In genomic region chr7:1331026-1331425, GRCh38 we compare ENCODE assay signal across 18 cellular contexts.
A peak's percentile ranks its signal among the peaks of the same experiment; 100 is the strongest.
DNase-seq lines count a peak whose midpoint lies in the region; ATAC-seq and TF ChIP-seq lines count a peak whose summit lies in the region.
"Had no signal": no experiment of that assay in that cellular context is flagged by ENCODE, and none has a peak within 500 bp of the region (broad histone marks: within the 10 kb centered on the region; RNA-seq: fewer than 3 reads in every experiment).

No MANE protein-coding gene starts in this region.

- H3K4me3 ChIP-seq in left ventricle myocardium inferior (no peak overlapping the region), lower lobe of right lung (no peak overlapping the region)
- H3K4me3 ChIP-seq: GM23338 had no signal

- H3K9me3 ChIP-seq in left ventricle myocardium inferior (replicated peaks) (peaks cover 8% of the 10 kb centered on the region), lower lobe of right lung (peaks cover 6% of the 10 kb centered on the region)

- H3K9me3 Mint-ChIP-seq in activated CD8-positive, alpha-beta T cell treated with anti-CD3 and anti-CD28 coated beads, Interleukin-2, amount 10 ng/mL, durations not matched to agents 7 days and 5 days (ENCODE audit: insufficient read depth) = no peaks in the 10 kb centered on the region
- H3K9me3 Mint-ChIP-seq: CD4-positive, alpha-beta T cell had no signal

- no peak overlapping the region for H3K27ac ChIP-seq in left ventricle myocardium inferior (replicated peaks)
- no peak overlapping the region for H3K27ac ChIP-seq in lower lobe of right lung

- peaks cover 3% of the 10 kb centered on the region for H3K27me3 Mint-ChIP-seq in activated CD8-positive, alpha-beta T cell treated with anti-CD3 and anti-CD28 coated beads, Interleukin-2, amount 10 ng/mL, durations not matched to agents 7 days and 5 days (ENCODE audit: low read depth)

- no peaks in the 10 kb centered on the region for H3K4me1 Mint-ChIP-seq in activated CD8-positive, alpha-beta T cell treated with anti-CD3 and anti-CD28 coated beads, Interleukin-2, amount 10 ng/mL, durations not matched to agents 7 days and 5 days (ENCODE audit: low read depth)
- H3K4me1 Mint-ChIP-seq: GM23338 had no signal

- H3K36me3 Mint-ChIP-seq in activated CD8-positive, alpha-beta T cell treated with anti-CD3 and anti-CD28 coated beads, Interleukin-2, amount 10 ng/mL, durations not matched to agents 7 days and 5 days (ENCODE audit: low read depth) = no peaks in the 10 kb centered on the region

- H3K36me3 ChIP-seq in left ventricle myocardium inferior (no peaks in the 10 kb centered on the region), lower lobe of right lung (no peaks in the 10 kb centered on the region)

- POLR2A ChIA-PET in activated CD8-positive, alpha-beta T cell treated with anti-CD3 and anti-CD28 coated beads, Interleukin-2, amount 10 ng/mL, durations not matched to agents 7 days and 5 days (lab: Charles Lee) = interaction anchor here (0.6 kb wide), 1 partner anchor 109 kb away, joined by 3 read pairs; no protein-coding TSS in a partner anchor

- DNase-seq in Right ventricle myocardium superior (peak; percentile 24), left ventricle myocardium inferior (no peak), lower lobe of right lung (peak; percentile 24), retina (peak; percentile 54), globus pallidus (ENCODE audit: low spot score) (no peak)
- no peak for DNase-seq in stimulated activated naive CD4-positive, alpha-beta T cell treated with Interleukin-2 at 50 U/mL for 16 hours (lab: John Stamatoyannopoulos, UW)
- DNase-seq in activated CD8-positive, alpha-beta T cell treated with anti-CD3 and anti-CD28 coated beads, Interleukin-2, amount 10 ng/mL, durations not matched to agents 7 days and 5 days = no peak
- DNase-seq: 8988T; AML-193; C1 segment of cervical spinal cord; Calu3; CD4-positive, alpha-beta T cell; DMS153; DMS79 treated with DMSO at 0.1 percent for 48 hours; EL; H7 had no signal

- H3K4me1 ChIP-seq in left ventricle myocardium inferior (no peaks in the 10 kb centered on the region), lower lobe of right lung (no peaks in the 10 kb centered on the region)

- no peak for TF ChIP-seq CTCF in left ventricle myocardium inferior (IDR thresholded peaks at IDR 0.05; ENCODE audit: borderline replicate concordance)
- no peak for TF ChIP-seq CTCF in lower lobe of right lung (IDR thresholded peaks at IDR 0.05)

- CTCF ChIA-PET in activated CD8-positive, alpha-beta T cell treated with anti-CD3 and anti-CD28 coated beads, Interleukin-2, amount 10 ng/mL, durations not matched to agents 7 days and 5 days (lab: Charles Lee) = no interaction called here

- H3K4me3 Mint-ChIP-seq in activated CD8-positive, alpha-beta T cell treated with anti-CD3 and anti-CD28 coated beads, Interleukin-2, amount 10 ng/mL, durations not matched to agents 7 days and 5 days = no peak overlapping the region
- H3K4me3 Mint-ChIP-seq: CD4-positive, alpha-beta T cell; GM23338 had no signal

- intact Hi-C loops in Right ventricle myocardium superior (cut with DNase I) = no loop called here
- intact Hi-C loops in left ventricle myocardium inferior (cut with micrococcal nuclease) = no loop called here
- intact Hi-C loops in lower lobe of right lung (cut with DNase I) = no loop called here

- no peak for ATAC-seq in Right ventricle myocardium superior (ENCODE audit: poor library complexity)
- ATAC-seq in lower lobe of right lung = no peak
- no peak for ATAC-seq in activated CD8-positive, alpha-beta T cell treated with anti-CD3 and anti-CD28 coated beads, Interleukin-2, amount 10 ng/mL, durations not matched to agents 7 days and 5 days
- ATAC-seq in GM19455 (IDR thresholded peaks at IDR 0.05; ENCODE audit: unreplicated experiment) = no peak
- ATAC-seq: GM23338 had no signal

- H3K27ac Mint-ChIP-seq in activated CD8-positive, alpha-beta T cell treated with anti-CD3 and anti-CD28 coated beads, Interleukin-2, amount 10 ng/mL, durations not matched to agents 7 days and 5 days = no peak overlapping the region
- H3K27ac Mint-ChIP-seq: CD4-positive, alpha-beta T cell; GM23338 had no signal

- H3K27me3 ChIP-seq in left ventricle myocardium inferior (ENCODE audit: low read depth) (peaks cover 76% of the 10 kb centered on the region), lower lobe of right lung (ENCODE audit: low read depth) (peaks cover 25% of the 10 kb centered on the region)

Comparison
In these comparisons a context has a peak if more than half of its experiments do, and no peak if none do; other contexts are left out.
1. DNase-seq: peak in Right ventricle myocardium superior (single experiment), lower lobe of right lung (single experiment) and retina (single experiment); none in left ventricle myocardium inferior (single experiment), stimulated activated naive CD4-positive, alpha-beta T cell treated with Interleukin-2 at 50 U/mL for 16 hours (single experiment), globus pallidus (single experiment) and activated CD8-positive, alpha-beta T cell treated with anti-CD3 and anti-CD28 coated beads, Interleukin-2, amount 10 ng/mL, durations not matched to agents 7 days and 5 days (single experiment).